In genomic region chr17:32626371-32626770, GRCh38 we compare ENCODE assay signal across 16 cellular contexts.
DNase-seq lines count a peak whose midpoint lies in the region; TF ChIP-seq lines count a peak whose summit lies in the region.
"Had no signal": no experiment of that assay in that cellular context is flagged by ENCODE, and none has a peak within 500 bp of the region (broad histone marks: within the 10 kb centered on the region; RNA-seq: fewer than 3 reads in every experiment).

No MANE protein-coding gene starts in this region.

- H3K27ac Mint-ChIP-seq in glutamatergic neuron (ENCODE audit: unreplicated experiment): peak overlapping the region; percentile 100
- no peak overlapping the region for H3K27ac Mint-ChIP-seq in type B pancreatic cell
- H3K27ac Mint-ChIP-seq: activated CD8-positive, alpha-beta T cell treated with anti-CD3 and anti-CD28 coated beads, Interleukin-2, amount 10 ng/mL, durations not matched to agents 7 days and 5 days; activated T-helper 2 cell treated with anti-CD3 and anti-CD28 coated beads, Interferon-gamma antibody, Interleukin-2, Interleukin-4, amounts not matched to agents 10 μg/mL and 5 μg/mL and 100 μg/mL, durations not matched to agents 14 hours and 24 hours and 36 hours; CD4-positive, CD25-positive, alpha-beta regulatory T cell had no signal

- TF ChIP-seq CTCF in glutamatergic neuron (IDR thresholded peaks at IDR 0.05; ENCODE audit: partially characterized antibody, unreplicated experiment): no peak
- TF ChIP-seq CTCF in type B pancreatic cell (conservative IDR thresholded peaks at IDR 0.05): no peak

- H3K27me3 Mint-ChIP-seq in glutamatergic neuron (ENCODE audit: unreplicated experiment) (peaks cover 3% of the 10 kb centered on the region), type B pancreatic cell (no peaks in the 10 kb centered on the region)
- H3K27me3 Mint-ChIP-seq: CD4-positive, CD25-positive, alpha-beta regulatory T cell had no signal

- H3K9me3 Mint-ChIP-seq in glutamatergic neuron (ENCODE audit: unreplicated experiment): peaks cover 5% of the 10 kb centered on the region
- no peaks in the 10 kb centered on the region for H3K9me3 Mint-ChIP-seq in type B pancreatic cell
- H3K9me3 Mint-ChIP-seq: activated T-helper 2 cell treated with anti-CD3 and anti-CD28 coated beads, Interferon-gamma antibody, Interleukin-2, Interleukin-4, amounts not matched to agents 10 μg/mL and 5 μg/mL and 100 μg/mL, durations not matched to agents 14 hours and 24 hours and 36 hours; CD4-positive, CD25-positive, alpha-beta regulatory T cell had no signal

- H3K36me3 Mint-ChIP-seq in glutamatergic neuron (ENCODE audit: unreplicated experiment) (no peaks in the 10 kb centered on the region), type B pancreatic cell (peaks cover 3% of the 10 kb centered on the region)

- peak in 2 of 3 experiments; percentile 77 to 92 for DNase-seq in NCI-H1417 (lab: John Stamatoyannopoulos, UW)
- DNase-seq in NCI-H1417 treated with DMSO at 0.1 percent for 48 hours (lab: John Stamatoyannopoulos, UW): no peak
- DNase-seq in NCI-H524 treated with DMSO at 0.1 percent for 48 hours (lab: John Stamatoyannopoulos, UW): peak; percentile 39
- no peak for DNase-seq in glutamatergic neuron
- peak; percentile 75 for DNase-seq in superior temporal gyrus (ENCODE audit: extremely low spot score)
- DNase-seq in NCI-H2196 treated with DMSO at 0.1 percent for 48 hours (lab: John Stamatoyannopoulos, UW; ENCODE audit: unreplicated experiment): no peak
- no peak for DNase-seq in AML-193 (lab: John Stamatoyannopoulos, UW)
- no peak for DNase-seq in type B pancreatic cell (ENCODE audit: extremely low spot score, unreplicated experiment)
- DNase-seq: activated CD8-positive, alpha-beta T cell treated with anti-CD3 and anti-CD28 coated beads, Interleukin-2, amount 10 ng/mL, durations not matched to agents 7 days and 5 days; CD4-positive, CD25-positive, alpha-beta regulatory T cell; foreskin melanocyte; lower lobe of right lung; NCI-H226; right lobe of liver; SW 1271 had no signal

- peak overlapping the region; percentile 77 for H3K4me3 Mint-ChIP-seq in glutamatergic neuron (ENCODE audit: unreplicated experiment)
- no peak overlapping the region for H3K4me3 Mint-ChIP-seq in type B pancreatic cell
- H3K4me3 Mint-ChIP-seq: activated CD8-positive, alpha-beta T cell treated with anti-CD3 and anti-CD28 coated beads, Interleukin-2, amount 10 ng/mL, durations not matched to agents 7 days and 5 days had no signal

- H3K4me1 Mint-ChIP-seq in glutamatergic neuron (ENCODE audit: low read depth, unreplicated experiment) (peaks cover 28% of the 10 kb centered on the region), type B pancreatic cell (ENCODE audit: unreplicated experiment) (peaks cover 10% of the 10 kb centered on the region)

Comparison
In these comparisons a context has a peak if more than half of its experiments do, and no peak if none do; other contexts are left out.
1. DNase-seq: peak in NCI-H1417 (2 of 3), NCI-H524 treated with DMSO at 0.1 percent for 48 hours (single experiment) and superior temporal gyrus (single experiment); none in NCI-H1417 treated with DMSO at 0.1 percent for 48 hours (single experiment), glutamatergic neuron (single experiment), NCI-H2196 treated with DMSO at 0.1 percent for 48 hours (single experiment), AML-193 (0 of 2) and type B pancreatic cell (single experiment).